Comparison of ENCODE assay signal across 21 cellular contexts in genomic region chr4:129326810-129327209, GRCh38.
DNase-seq lines count a peak whose midpoint lies in the region; ATAC-seq and TF ChIP-seq lines count a peak whose summit lies in the region.
"Had no signal": no experiment of that assay in that cellular context is flagged by ENCODE, and none has a peak within 500 bp of the region (broad histone marks: within the 10 kb centered on the region; RNA-seq: fewer than 3 reads in every experiment).

No MANE protein-coding gene starts in this region.

- no peaks in the 10 kb centered on the region for H3F3A ChIP-seq in GM23338 (replicated peaks; ENCODE audit: low read depth)

- no peaks in the 10 kb centered on the region for H3K36me3 Mint-ChIP-seq in GM23338 (ENCODE audit: low read depth)
- H3K36me3 Mint-ChIP-seq in nephron progenitor cell (ENCODE audit: low read depth), result no peaks in the 10 kb centered on the region
- H3K36me3 Mint-ChIP-seq: activated naive CD4-positive, alpha-beta T cell treated with anti-CD3 and anti-CD28 coated beads, Interleukin-2, amount 10 ng/mL, durations not matched to agents 7 days and 5 days; CD8-positive, alpha-beta memory T cell had no signal

- in situ Hi-C loops in transverse colon (cut with MboI; ENCODE audit: low pct_ligation_motif_present in 1 of 4, low pct_unique_long_range_greater_than_20kb in 1 of 4, low sequenced_read_pairs in 3 of 4), result no loop called here

- H3K9me3 ChIP-seq in BLaER1 treated with 17β-estradiol and CSF1 and Interleukin-3, amounts not matched to agents 10 nM and 100 nM (replicated peaks in 1 of 11), result peaks cover 0 to 12% (median 3%) of the 10 kb centered on the region in 11 experiments; a peak in 9 of 22 replicates
- no peaks in the 10 kb centered on the region for H3K9me3 ChIP-seq in transverse colon

- H3K4me2 ChIP-seq in BLaER1 treated with 17β-estradiol and CSF1 and Interleukin-3, amounts not matched to agents 10 nM and 100 nM, result peak overlapping the region in 7 of 11 experiments; percentile 12 to 94 (median 76); a peak in 13 of 22 replicates
- no peak overlapping the region for H3K4me2 ChIP-seq in GM23338

- H3K27me3 ChIP-seq in BLaER1 treated with 17β-estradiol and CSF1 and Interleukin-3, amounts not matched to agents 10 nM and 100 nM, result no peaks in the 10 kb centered on the region
- no peaks in the 10 kb centered on the region for H3K27me3 ChIP-seq in GM23338 (ENCODE audit: insufficient read depth)
- H3K27me3 ChIP-seq in transverse colon, result no peaks in the 10 kb centered on the region

- WGBS in transverse colon (ENCODE audit: low coverage in 1 of 2), 2 donors, result 40 to 50% methylated on average over 2 of the region's 2 CpGs

- peak overlapping the region in 6 of 11 experiments; percentile 39 to 87 (median 76); a peak in 9 of 22 replicates for H3K9ac ChIP-seq in BLaER1 treated with 17β-estradiol and CSF1 and Interleukin-3, amounts not matched to agents 10 nM and 100 nM

- H3K27me3 Mint-ChIP-seq in GM23338 (ENCODE audit: insufficient read depth, low read depth, poor library complexity) (no peaks in the 10 kb centered on the region), nephron progenitor cell (ENCODE audit: low read depth, poor library complexity) (no peaks in the 10 kb centered on the region)
- H3K27me3 Mint-ChIP-seq: activated naive CD4-positive, alpha-beta T cell treated with anti-CD3 and anti-CD28 coated beads, Interleukin-2, amount 10 ng/mL, durations not matched to agents 7 days and 5 days; progenitor cell of endocrine pancreas had no signal

- peaks cover 18% of the 10 kb centered on the region for H3K4me1 Mint-ChIP-seq in GM23338
- H3K4me1 Mint-ChIP-seq in nephron progenitor cell, result peaks cover 23% of the 10 kb centered on the region
- H3K4me1 Mint-ChIP-seq: activated naive CD4-positive, alpha-beta T cell treated with anti-CD3 and anti-CD28 coated beads, Interleukin-2, amount 10 ng/mL, durations not matched to agents 7 days and 5 days; CD8-positive, alpha-beta memory T cell; central memory CD8-positive, alpha-beta T cell had no signal

- no peak for TF ChIP-seq POLR2A in transverse colon (IDR thresholded peaks at IDR 0.05)

- H3K27ac ChIP-seq in BLaER1 treated with 17β-estradiol and CSF1 and Interleukin-3, amounts not matched to agents 10 nM and 100 nM, result peak overlapping the region in 9 of 11 experiments; percentile 41 to 99 (median 89); a peak in 18 of 22 replicates
- H3K27ac ChIP-seq in GM23338 (ENCODE audit: low read depth) (no peak overlapping the region), transverse colon (peak overlapping the region in 1 of 4 donors; percentile 46)

- H3K4me3 ChIP-seq in BLaER1 treated with 17β-estradiol and CSF1 and Interleukin-3, amounts not matched to agents 10 nM and 100 nM, result peak overlapping the region in 3 of 10 experiments; percentile 10 to 33 (median 18); a peak in 1 of 20 replicates
- H3K4me3 ChIP-seq in GM23338, result no peak overlapping the region
- H3K4me3 ChIP-seq in transverse colon, result no peak overlapping the region

- H3K4me3 Mint-ChIP-seq in GM23338 (no peak overlapping the region), nephron progenitor cell (no peak overlapping the region)
- H3K4me3 Mint-ChIP-seq: activated naive CD4-positive, alpha-beta T cell treated with anti-CD3 and anti-CD28 coated beads, Interleukin-2, amount 10 ng/mL, durations not matched to agents 7 days and 5 days; CD8-positive, alpha-beta memory T cell; central memory CD8-positive, alpha-beta T cell; nephron had no signal

- no peak for ATAC-seq in GM23338
- ATAC-seq: esophagus mucosa had no signal

- no peak for TF ChIP-seq CTCF in GM23338 (conservative IDR thresholded peaks at IDR 0.05; ENCODE audit: low read depth in 2 of 2)
- TF ChIP-seq CTCF in nephron progenitor cell (IDR thresholded peaks at IDR 0.05), result no peak
- no peak for TF ChIP-seq CTCF in transverse colon (IDR thresholded peaks at IDR 0.05)

- DNase-seq in GM23338 (ENCODE audit: low spot score) (no peak), NCI-H2227 treated with DMSO at 0.1 percent for 48 hours (lab: John Stamatoyannopoulos, UW) (peak; percentile 69), nephron progenitor cell (no peak), transverse colon (no peak), HT-29 (ENCODE audit: low spot score) (no peak)
- DNase-seq in activated naive CD4-positive, alpha-beta T cell treated with anti-CD3 and anti-CD28 coated beads, Interleukin-2, amount 50 U/mL, for 16 hours, result no peak
- DNase-seq: activated CD4-positive, alpha-beta T cell treated with anti-CD3 and anti-CD28 coated beads for 1 hour; activated CD8-positive, alpha-beta memory T cell treated with anti-CD3 and anti-CD28 coated beads for 24 hours; activated naive CD4-positive, alpha-beta T cell treated with anti-CD3 and anti-CD28 coated beads, Interleukin-2, amount 10 ng/mL, durations not matched to agents 7 days and 5 days; activated T-cell treated with anti-CD3 and anti-CD28 coated beads, Interleukin-2, amount 50 U/mL, for 48 hours; CD8-positive, alpha-beta memory T cell; effector CD4-positive, alpha-beta T cell; HCEC 1CT; mesendoderm; NCI-H446 treated with DMSO at 0.1 percent for 48 hours; stimulated activated naive CD4-positive, alpha-beta T cell had no signal

- H3K36me3 ChIP-seq in BLaER1 treated with 17β-estradiol and CSF1 and Interleukin-3, amounts not matched to agents 10 nM and 100 nM, result no peaks in the 10 kb centered on the region
- H3K36me3 ChIP-seq in GM23338 (ENCODE audit: insufficient read depth), result no peaks in the 10 kb centered on the region
- H3K36me3 ChIP-seq in transverse colon, result no peaks in the 10 kb centered on the region

- intact Hi-C loops in transverse colon (cut with DNase I; ENCODE audit: low total_unique reads), result no loop called here

- H3K9me3 Mint-ChIP-seq in GM23338 (peaks cover 7% of the 10 kb centered on the region; the same call in 2 of the 3 replicates), nephron progenitor cell (peaks cover 7% of the 10 kb centered on the region)
- H3K9me3 Mint-ChIP-seq: central memory CD8-positive, alpha-beta T cell; nephron had no signal

- no peaks in the 10 kb centered on the region; the same call in 1 of the 2 replicates for H3K9me2 ChIP-seq in GM23338 (ENCODE audit: insufficient read depth)

- peaks cover 0 to 85% (median 22%) of the 10 kb centered on the region in 10 experiments; a peak in 14 of 20 replicates for H3K4me1 ChIP-seq in BLaER1 treated with 17β-estradiol and CSF1 and Interleukin-3, amounts not matched to agents 10 nM and 100 nM
- H3K4me1 ChIP-seq in GM23338 (ENCODE audit: insufficient read depth) (peaks cover 11% of the 10 kb centered on the region; the same call in 1 of the 2 replicates), transverse colon (no peaks in the 10 kb centered on the region)

- TF ChIP-seq EP300 in transverse colon (IDR thresholded peaks at IDR 0.05; ENCODE audit: low read depth), result no peak

- H3K27ac Mint-ChIP-seq in GM23338 (no peak overlapping the region), nephron progenitor cell (peak overlapping the region; percentile 73)
- H3K27ac Mint-ChIP-seq: activated naive CD4-positive, alpha-beta T cell treated with anti-CD3 and anti-CD28 coated beads, Interleukin-2, amount 10 ng/mL, durations not matched to agents 7 days and 5 days; progenitor cell of endocrine pancreas had no signal

- H3K79me2 ChIP-seq in GM23338 (replicated peaks; ENCODE audit: insufficient read depth), result no peaks in the 10 kb centered on the region

- no peaks in the 10 kb centered on the region for H4K20me1 ChIP-seq in BLaER1 treated with 17β-estradiol and CSF1 and Interleukin-3, amounts not matched to agents 10 nM and 100 nM
- no peaks in the 10 kb centered on the region for H4K20me1 ChIP-seq in GM23338 (replicated peaks; ENCODE audit: insufficient read depth)

- peak overlapping the region; percentile 81; the same call in 1 of the 2 replicates for H2AFZ ChIP-seq in GM23338

TF ChIP-seq in GM23338, 12 proteins besides CTCF, POLR2A, EP300 and RAD21 (continues in another document):
- TF ChIP-seq EZH2 (IDR thresholded peaks at IDR 0.05; ENCODE audit: low read depth, unreplicated experiment), result no peak
- TF ChIP-seq JUNB (IDR thresholded peaks at IDR 0.05; ENCODE audit: unreplicated experiment), result no peak
- no peak for TF ChIP-seq POLR2AphosphoS5 (IDR thresholded peaks at IDR 0.05; ENCODE audit: low read depth)
- TF ChIP-seq STAT1 (IDR thresholded peaks at IDR 0.05; ENCODE audit: unreplicated experiment), result no peak
- TF ChIP-seq ZNF114 (CRISPR knock-in tag; IDR thresholded peaks at IDR 0.05), result no peak
- TF ChIP-seq ZNF331 (CRISPR knock-in tag; IDR thresholded peaks at IDR 0.05; ENCODE audit: low read depth), result no peak
